1 cellular context compared by ENCODE assay signal in the genomic region with DNA sequence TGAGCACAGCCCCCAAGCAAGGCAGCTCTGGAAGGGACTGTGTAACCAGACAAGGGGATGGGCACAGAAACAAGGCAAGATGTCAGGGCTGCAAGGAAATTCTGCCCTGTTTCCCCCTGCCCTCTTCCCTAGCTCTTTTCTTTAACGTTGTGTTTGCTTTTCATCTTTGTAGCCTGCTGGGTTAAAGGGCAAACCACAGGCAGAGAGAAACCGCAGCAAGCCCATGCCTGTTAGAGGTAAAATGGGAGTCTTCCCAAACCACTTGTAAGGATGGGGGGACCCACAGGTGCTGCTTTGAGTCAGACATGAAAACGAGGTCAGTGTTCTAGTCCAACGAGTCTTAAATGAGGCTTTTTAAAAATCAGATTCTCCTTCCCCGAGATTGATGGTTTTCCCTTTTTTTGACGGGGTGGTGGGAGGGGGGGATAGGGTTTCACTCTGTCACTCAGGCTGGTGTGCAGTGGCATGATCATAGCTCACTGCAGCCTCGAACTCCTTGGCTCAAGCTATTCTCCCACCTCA.
TF ChIP-seq lines count a peak whose summit lies in the region.

No MANE protein-coding gene starts in this region.

TF ChIP-seq in HCT116, 20 proteins besides CTCF, POLR2A, EP300 and RAD21 (continued from another document):
- TF ChIP-seq SRF (IDR thresholded peaks at IDR 0.05; ENCODE audit: low read depth) (no peak), FOSL1 (IDR thresholded peaks at IDR 0.05; ENCODE audit: low read depth) (no peak), SP1 (IDR thresholded peaks at IDR 0.05; ENCODE audit: low read depth) (no peak), CBX3 (IDR thresholded peaks at IDR 0.05; ENCODE audit: low read depth) (no peak), ZNF274 (IDR thresholded peaks at IDR 0.05; ENCODE audit: low read depth, low read length) (no peak), EGR1 (IDR thresholded peaks at IDR 0.05; ENCODE audit: low read depth) (no peak), MAX (IDR thresholded peaks at IDR 0.05) (no peak), EZH2 (IDR thresholded peaks at IDR 0.05) (no peak), EZH2phosphoT487 (IDR thresholded peaks at IDR 0.05; ENCODE audit: borderline replicate concordance) (no peak), TCF7L2 (IDR thresholded peaks at IDR 0.05; ENCODE audit: borderline replicate concordance, extremely low read depth, insufficient read depth, insufficient read length) (no peak), ZFX (IDR thresholded peaks at IDR 0.05) (no peak)
